Comparison of ENCODE assay signal across 1 cellular context in genomic region chr17:72634621-72635020, GRCh38.
TF ChIP-seq lines count a peak whose summit lies in the region.

No MANE protein-coding gene starts in this region.

TF ChIP-seq in SK-N-SH, 30 proteins besides CTCF, POLR2A, EP300 and RAD21 (continued from another document):
- TF ChIP-seq USF2 (IDR thresholded peaks at IDR 0.05; ENCODE audit: borderline replicate concordance, low read depth, low read length) (no peak), JUND (IDR thresholded peaks at IDR 0.05) (no peak), USF1 (IDR thresholded peaks at IDR 0.05; ENCODE audit: borderline replicate concordance, low read depth) (no peak), FOSL2 (IDR thresholded peaks at IDR 0.05; ENCODE audit: borderline replicate concordance, low read depth) (no peak)
